In genomic region chr2:25972049-25972823, GRCh38 we compare ENCODE assay signal across 25 cellular contexts. TPM values are rescaled to one million over a fixed set of nuclear protein-coding genes. Genes with fewer than 3 reads are reported as not detected.
DNase-seq lines count a peak whose midpoint lies in the region; ATAC-seq and TF ChIP-seq lines count a peak whose summit lies in the region.
"Had no signal": no experiment of that assay in that cellular context is flagged by ENCODE, and none has a peak within 500 bp of the region (broad histone marks: within the 10 kb centered on the region; RNA-seq: fewer than 3 reads in every experiment).

No MANE protein-coding gene starts in this region.

- H3K9me3 Mint-ChIP-seq in central memory CD8-positive, alpha-beta T cell: no peaks in the 10 kb centered on the region
- H3K9me3 Mint-ChIP-seq in neural crest cell: no peaks in the 10 kb centered on the region
- H3K9me3 Mint-ChIP-seq in activated naive CD8-positive, alpha-beta T cell treated with anti-CD3 and anti-CD28 coated beads for 36 hours: no peaks in the 10 kb centered on the region
- H3K9me3 Mint-ChIP-seq: activated T-cell treated with anti-CD3 and anti-CD28 coated beads, Interleukin-2, amount 50 U/mL, for 24 hours had no signal

- no peak for TF ChIP-seq CTCF in neural crest cell (conservative IDR thresholded peaks at IDR 0.05)
- no peak for TF ChIP-seq CTCF in stomach (IDR thresholded peaks at IDR 0.05)

- no peak overlapping the region for H3K4me3 Mint-ChIP-seq in central memory CD8-positive, alpha-beta T cell
- no peak overlapping the region for H3K4me3 Mint-ChIP-seq in neural crest cell
- no peak overlapping the region for H3K4me3 Mint-ChIP-seq in activated naive CD8-positive, alpha-beta T cell treated with anti-CD3 and anti-CD28 coated beads for 36 hours
- H3K4me3 Mint-ChIP-seq: activated T-cell treated with anti-CD3 and anti-CD28 coated beads, Interleukin-2, amount 50 U/mL, for 24 hours had no signal

- no peak for TF ChIP-seq POLR2A in stomach (IDR thresholded peaks at IDR 0.05)

- H3K4me3 ChIP-seq in stomach: no peak overlapping the region
- H3K4me3 ChIP-seq: adrenal gland, BLaER1 had no signal

- H3K4me1 ChIP-seq in stomach: peaks cover 0 to 5% (median 2%) of the 10 kb centered on the region in 4 donors

- H3K36me3 Mint-ChIP-seq in central memory CD8-positive, alpha-beta T cell (ENCODE audit: insufficient read depth): peaks cover 2% of the 10 kb centered on the region
- H3K36me3 Mint-ChIP-seq in neural crest cell (ENCODE audit: low read depth): peaks cover 14% of the 10 kb centered on the region
- no peaks in the 10 kb centered on the region for H3K36me3 Mint-ChIP-seq in activated naive CD8-positive, alpha-beta T cell treated with anti-CD3 and anti-CD28 coated beads for 36 hours

- peak overlapping the region; percentile 4 for H3K27ac Mint-ChIP-seq in central memory CD8-positive, alpha-beta T cell (ENCODE audit: low read depth)
- H3K27ac Mint-ChIP-seq in neural crest cell (ENCODE audit: unreplicated experiment): peak overlapping the region; percentile 31
- H3K27ac Mint-ChIP-seq in activated naive CD8-positive, alpha-beta T cell treated with anti-CD3 and anti-CD28 coated beads for 36 hours: no peak overlapping the region
- H3K27ac Mint-ChIP-seq: activated T-cell treated with anti-CD3 and anti-CD28 coated beads, Interleukin-2, amount 50 U/mL, for 24 hours had no signal

- WGBS in stomach, 5 donors: 75 to 85% (median 80%) methylated on average over 7 of the region's 7 CpGs

- no peaks in the 10 kb centered on the region for H3K27me3 ChIP-seq in stomach
- H3K27me3 ChIP-seq: adrenal gland, BLaER1 had no signal

- ATAC-seq in central memory CD8-positive, alpha-beta T cell (replicated peaks; ENCODE audit: extremely low read depth, poor library complexity, severe bottlenecking): no peak
- ATAC-seq in HG03439 (IDR thresholded peaks at IDR 0.05; ENCODE audit: unreplicated experiment): no peak
- ATAC-seq: esophagus mucosa had no signal

- H3K27me3 Mint-ChIP-seq in central memory CD8-positive, alpha-beta T cell: no peaks in the 10 kb centered on the region
- no peaks in the 10 kb centered on the region for H3K27me3 Mint-ChIP-seq in neural crest cell (ENCODE audit: low read depth)
- no peaks in the 10 kb centered on the region for H3K27me3 Mint-ChIP-seq in activated naive CD8-positive, alpha-beta T cell treated with anti-CD3 and anti-CD28 coated beads for 36 hours
- H3K27me3 Mint-ChIP-seq: activated T-cell treated with anti-CD3 and anti-CD28 coated beads, Interleukin-2, amount 50 U/mL, for 24 hours had no signal

- TF ChIP-seq EP300 in stomach (IDR thresholded peaks at IDR 0.05): no peak

- peaks cover 5% of the 10 kb centered on the region for H3K4me1 Mint-ChIP-seq in central memory CD8-positive, alpha-beta T cell
- H3K4me1 Mint-ChIP-seq in neural crest cell: peaks cover 22% of the 10 kb centered on the region
- peaks cover 2% of the 10 kb centered on the region for H3K4me1 Mint-ChIP-seq in activated naive CD8-positive, alpha-beta T cell treated with anti-CD3 and anti-CD28 coated beads for 36 hours

- no peaks in the 10 kb centered on the region for H3K9me3 ChIP-seq in stomach
- H3K9me3 ChIP-seq: adrenal gland, BLaER1 had no signal

- DNase-seq in Daoy (ENCODE audit: low read depth) (peak; percentile 75), SK-MEL-5 (ENCODE audit: low read depth, low spot score) (peak; percentile 99), neural crest cell (ENCODE audit: low read depth, low spot score) (no peak), retina (no peak), stomach (no peak)
- DNase-seq in central memory CD8-positive, alpha-beta T cell (ENCODE audit: low spot score in 2 of 2): no peak
- no peak for DNase-seq in activated naive CD8-positive, alpha-beta T cell treated with anti-CD3 and anti-CD28 coated beads for 36 hours
- DNase-seq: ACHN; activated T-cell treated with anti-CD3 and anti-CD28 coated beads, Interleukin-2, amount 50 U/mL, for 24 hours; adrenal gland; Calu3; cerebellar nuclear complex; effector CD4-positive, alpha-beta T cell; EL; H7; kidney glomerular epithelial cell; MM.1S; NCI-H1436; NCI-H748 treated with DMSO at 0.1 percent for 48 hours; Right ventricle myocardium superior; stimulated activated CD4-positive, alpha-beta T cell treated with anti-CD3 and anti-CD28 coated beads, Interleukin-15, amount 100 ng/mL, for 24 hours; stimulated activated CD8-positive, alpha-beta memory T cell treated with anti-CD3 and anti-CD28 coated beads, Interleukin-4, amount 100 ng/mL, for 48 hours had no signal

- H3K36me3 ChIP-seq in stomach: peaks cover 0 to 4% (median 0%) of the 10 kb centered on the region in 4 donors
- H3K36me3 ChIP-seq: adrenal gland had no signal

- H3K27ac ChIP-seq in stomach: no peak overlapping the region
- H3K27ac ChIP-seq: adrenal gland, BLaER1 had no signal

- intact Hi-C loops in stomach (cut with DNase I; ENCODE audit: low total_unique reads): no loop called here

- in situ Hi-C loops in SK-MEL-5 (cut with HindIII; ENCODE audit: low pct_unique_long_range_greater_than_20kb, low sequenced_read_pairs): no loop called here

RNA-seq across cellular contexts. Expression of gene KIF3C, which starts 10.1 kb away (rescaled TPM):
- total RNA-seq in Daoy (2014; rRNA removed; shearing (Covaris generic)): 7.8 and 16.9 TPM in 2 replicates
- total RNA-seq in SK-MEL-5 (2014; rRNA removed; shearing (Covaris generic)): 19.3 and 19.6 TPM in 2 replicates
- polyA plus RNA-seq in SK-MEL-5 (2015; cell fraction: cytosol; rRNA removed): 34.4 and 40.2 TPM in 2 replicates
- polyA plus RNA-seq in SK-MEL-5 (2015; cell fraction: nucleus; rRNA removed): 15.5 and 17.6 TPM in 2 replicates
- total RNA-seq in neural crest cell: 50.9 and 56.2 TPM in 2 replicates
- 1 to 10 TPM; 3.7 to 4.1 TPM for total RNA-seq in activated naive CD8-positive, alpha-beta T cell treated with anti-CD3 and anti-CD28 coated beads for 36 hours
- 1 to 10 TPM in 3 of 5 donors, under 1 TPM in 1, not detected in 1; 0.29 to 7.3 (median 3.2) TPM for total RNA-seq in stomach
- polyA plus RNA-seq in stomach: 1 to 10 TPM; 1.1 to 2.4 (median 1.2) TPM

Comparison
In these comparisons a context has a peak if more than half of its experiments do, and no peak if none do; other contexts are left out.
1. DNase-seq: peak in Daoy (single experiment) and SK-MEL-5 (single experiment); none in central memory CD8-positive, alpha-beta T cell (0 of 2), neural crest cell (single experiment), retina (single experiment), activated naive CD8-positive, alpha-beta T cell treated with anti-CD3 and anti-CD28 coated beads for 36 hours (single experiment) and stomach (single experiment).